Comparison of ENCODE assay signal across 19 cellular contexts in the genomic region with DNA sequence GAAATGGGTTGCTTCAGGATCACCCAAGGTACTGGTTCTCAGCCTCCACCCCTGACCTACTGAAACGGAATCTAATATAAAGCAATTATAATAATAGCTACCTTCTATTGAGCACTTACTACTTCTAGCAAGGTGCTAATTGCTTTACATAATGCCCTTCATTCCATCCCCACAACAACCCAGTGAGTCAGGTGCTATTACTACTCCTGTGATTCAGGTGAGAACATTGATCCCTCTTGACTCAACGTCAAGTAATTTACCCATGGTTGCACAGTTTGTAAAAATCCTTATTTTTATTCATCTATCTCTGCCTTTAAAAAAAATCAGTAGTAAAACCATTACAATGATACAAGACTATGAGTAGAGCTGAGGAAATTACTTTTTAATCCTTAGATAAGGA.
"Had no signal": no experiment of that assay in that cellular context is flagged by ENCODE, and none has a peak within 500 bp of the region (broad histone marks: within the 10 kb centered on the region; RNA-seq: fewer than 3 reads in every experiment).

No MANE protein-coding gene starts in this region.

- ATAC-seq: activated CD4-positive, alpha-beta T cell treated with anti-CD3 and anti-CD28 coated beads for 36 hours; activated naive CD4-positive, alpha-beta T cell treated with anti-CD3 and anti-CD28 coated beads, Interleukin-2, amount 50 U/mL, for 72 hours; effector memory CD8-positive, alpha-beta T cell; left lobe of liver; WTC11 had no signal

- H3K4me3 ChIP-seq: tibial artery, uterus had no signal

- DNase-seq: activated CD4-positive, alpha-beta T cell treated with anti-CD3 and anti-CD28 coated beads for 36 hours; activated CD4-positive, alpha-beta T cell treated with anti-CD3 and anti-CD28 coated beads, Interleukin-2, amount 50 U/mL, for 48 hours; activated gamma-delta T cell treated with Interleukin-2 at 50 U/mL for 16 hours; activated T-cell treated with anti-CD3 and anti-CD28 coated beads for 4 hours; amniotic stem cell; caudate nucleus; effector memory CD8-positive, alpha-beta T cell; foreskin melanocyte; glutamatergic neuron; hippocampal formation; midbrain; posterior cingulate gyrus; stimulated activated CD4-positive, alpha-beta T cell treated with anti-CD3 and anti-CD28 coated beads, Interleukin-2, amount 100 ng/mL, for 24 hours; stimulated activated naive CD4-positive, alpha-beta T cell treated with Interleukin-2 at 50 U/mL for 16 hours; tibial artery; uterus had no signal
